ENCODE assay signal across 27 cellular contexts in the genomic region with DNA sequence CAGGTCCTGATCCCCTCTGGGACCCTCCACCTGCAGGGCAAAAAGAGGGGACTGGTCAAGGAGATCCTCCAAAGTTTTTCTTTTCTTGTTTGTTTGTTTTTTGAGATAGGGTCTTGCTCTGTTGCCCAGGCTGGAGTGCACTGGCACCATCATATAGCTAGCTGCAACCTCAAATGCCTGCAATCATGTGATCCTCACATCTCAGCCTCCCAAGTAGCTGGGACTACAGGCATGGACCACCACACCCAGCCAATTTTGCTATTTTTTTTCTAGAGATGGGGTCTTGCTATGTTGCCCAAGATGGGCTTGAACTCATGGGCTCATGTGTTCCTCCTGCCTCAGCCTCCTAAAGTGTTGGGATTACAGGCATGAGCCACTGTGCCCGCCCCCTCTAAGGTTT. TPM values are rescaled to one million over a fixed set of nuclear protein-coding genes. Genes with fewer than 3 reads are reported as not detected.
"Had no signal": no experiment of that assay in that cellular context is flagged by ENCODE, and none has a peak within 500 bp of the region (broad histone marks: within the 10 kb centered on the region; RNA-seq: fewer than 3 reads in every experiment).

No MANE protein-coding gene starts in this region.

- H3K9ac ChIP-seq: SK-N-SH had no signal

- H3K9me3 ChIP-seq: MG63, Peyer's patch, SJCRH30, SK-N-SH had no signal

- DNase-seq: activated CD4-positive, alpha-beta T cell treated with anti-CD3 and anti-CD28 coated beads for 48 hours; activated CD4-positive, alpha-beta T cell treated with anti-CD3 and anti-CD28 coated beads, Interleukin-2, amount 50 U/mL, for 4 hours; activated CD4-positive, CD25-positive, alpha-beta regulatory T cell treated with anti-CD3 and anti-CD28 coated beads, Interleukin-2, amount 50 U/mL, for 72 hours; activated CD8-positive, alpha-beta memory T cell treated with anti-CD3 and anti-CD28 coated beads, Interleukin-2, amount 50 U/mL, for 48 hours; activated effector memory CD4-positive, alpha-beta T cell treated with Interleukin-2 at 50 U/mL for 16 hours; activated naive CD4-positive, alpha-beta T cell; activated T-cell treated with anti-CD3 and anti-CD28 coated beads, Interleukin-2, amount 50 U/mL, for 1 hour; brain microvascular endothelial cell; MG63; MV-4-11; NCI-H1105; NCI-H1436 treated with DMSO at 0.1 percent for 48 hours; NCI-H187; NCI-H2081 treated with DMSO at 0.1 percent for 48 hours; NCI-H446; NCI-H524; Peyer's patch; Right ventricle myocardium superior; SJCRH30; T-helper 1 cell had no signal

- H3K36me3 ChIP-seq: brain microvascular endothelial cell, cardiac muscle cell, MG63, Peyer's patch, SJCRH30 had no signal

- H3K27me3 ChIP-seq: brain microvascular endothelial cell, cardiac muscle cell, MG63, Peyer's patch, SJCRH30 had no signal

- H3K4me1 ChIP-seq: Peyer's patch, SJCRH30 had no signal

- H3K4me2 ChIP-seq: SK-N-SH had no signal

- H3K27ac ChIP-seq: brain microvascular endothelial cell, cardiac muscle cell, Peyer's patch, RWPE1, SJCRH30 had no signal

- H3K9me2 ChIP-seq: SK-N-SH had no signal

- H3K4me3 ChIP-seq: cardiac muscle cell, MG63, Peyer's patch, SJCRH30 had no signal

RNA-seq across cellular contexts. Expression of gene ZAN, which starts 52.9 kb away (rescaled TPM):
- total RNA-seq: activated CD8-positive, alpha-beta T cell treated with anti-CD3 and anti-CD28 coated beads, Interleukin-2, amount 10 ng/mL, durations not matched to agents 7 days and 5 days; activated naive CD4-positive, alpha-beta T cell treated with anti-CD3 and anti-CD28 coated beads, Interleukin-2, amount 50 U/mL, for 72 hours; activated T-helper 1 cell treated with anti-CD3 and anti-CD28 coated beads, Interleukin-12 subunit alpha, Interleukin-12 subunit beta, Interleukin-2, Interleukin-4 antibody, amounts not matched to agents 30 ng/mL and 10 ng/mL and 1 ng/mL, durations not matched to agents 14 hours and 24 hours and 36 hours; cardiac muscle cell; Peyer's patch; Right ventricle myocardium superior; SJCRH30; T-helper 2 cell treated with Interferon-gamma antibody and Interleukin-4, amounts not matched to agents 100 ng/mL and 5 ng/mL, for 36 hours had no signal
- polyA plus RNA-seq: cardiac muscle cell, SK-N-SH had no signal
